ENCODE assay signal across 36 cellular contexts in genomic region chr7:54354436-54354835, GRCh38.
DNase-seq lines count a peak whose midpoint lies in the region; ATAC-seq, FAIRE-seq and TF ChIP-seq lines count a peak whose summit lies in the region.
"Had no signal": no experiment of that assay in that cellular context is flagged by ENCODE, and none has a peak within 500 bp of the region (broad histone marks: within the 10 kb centered on the region; RNA-seq: fewer than 3 reads in every experiment).

No MANE protein-coding gene starts in this region.

- H3K27me3 ChIP-seq in breast epithelium = no peaks in the 10 kb centered on the region
- no peaks in the 10 kb centered on the region for H3K27me3 ChIP-seq in CD8-positive, alpha-beta T cell (ENCODE audit: insufficient read depth, low read length)
- H3K27me3 ChIP-seq: neural progenitor cell, right atrium auricular region, suprapubic skin, upper lobe of right lung had no signal

- no peaks in the 10 kb centered on the region for H3K36me3 ChIP-seq in breast epithelium
- no peaks in the 10 kb centered on the region for H3K36me3 ChIP-seq in CD8-positive, alpha-beta T cell (ENCODE audit: insufficient read depth, low read length)
- H3K36me3 ChIP-seq: neural progenitor cell, right atrium auricular region, suprapubic skin, upper lobe of right lung had no signal

- no peak overlapping the region for H3K4me3 ChIP-seq in breast epithelium
- 0 out of 2 replicates have a peak overlapping the region, but pooled peaks have one; percentile 6 for H3K4me3 ChIP-seq in LNCaP clone FGC (ENCODE audit: low read depth, low read length)
- no peak overlapping the region for H3K4me3 ChIP-seq in CD8-positive, alpha-beta T cell (ENCODE audit: low read depth, low read length)
- H3K4me3 ChIP-seq: coronary artery, neural progenitor cell, right atrium auricular region, suprapubic skin, upper lobe of right lung had no signal

- no peak overlapping the region for H3K4me3 Mint-ChIP-seq in CD8-positive, alpha-beta T cell
- H3K4me3 Mint-ChIP-seq: activated CD4-positive, alpha-beta memory T cell treated with anti-CD3 and anti-CD28 coated beads, Interleukin-2, amount 10 ng/mL, durations not matched to agents 7 days and 5 days; activated naive CD8-positive, alpha-beta T cell treated with anti-CD3 and anti-CD28 coated beads, Interleukin-2, amount 50 U/mL, for 24 hours; B cell; CD8-positive, alpha-beta memory T cell; effector memory CD8-positive, alpha-beta T cell; neural progenitor cell had no signal

- in situ Hi-C loops in T47D (cut with HindIII; ENCODE audit: low pct_unique_long_range_greater_than_20kb, low sequenced_read_pairs) = no loop called here
- in situ Hi-C loops in SK-MEL-5 (cut with HindIII; ENCODE audit: low pct_unique_long_range_greater_than_20kb, low sequenced_read_pairs) = no loop called here

- no peaks in the 10 kb centered on the region for H3K36me3 Mint-ChIP-seq in CD8-positive, alpha-beta T cell
- H3K36me3 Mint-ChIP-seq: CD8-positive, alpha-beta memory T cell; neural progenitor cell had no signal

- CTCF ChIA-PET in CD8-positive, alpha-beta T cell (lab: Charles Lee) = no interaction called here

- no peak for ATAC-seq in CD8-positive, alpha-beta T cell
- ATAC-seq: activated naive CD8-positive, alpha-beta T cell treated with anti-CD3 and anti-CD28 coated beads, Interleukin-2, amount 50 U/mL, for 24 hours; effector memory CD8-positive, alpha-beta T cell; HCT116; upper lobe of right lung had no signal

- POLR2A ChIA-PET in CD8-positive, alpha-beta T cell (lab: Charles Lee) = no interaction called here

- DNase-seq in T47D (ENCODE audit: low read depth in 1 of 2, low spot score in 1 of 2) (peak; percentile 23 to 81), breast epithelium (ENCODE audit: low spot score in 2 of 2) (no peak), LNCaP clone FGC (ENCODE audit: low read depth) (peak; percentile 1), SK-MEL-5 (ENCODE audit: low read depth, low spot score) (peak; percentile 52), urothelium cell line (ENCODE audit: low spot score) (peak; percentile 62), NOMO-1 treated with DMSO at 0.1 percent for 48 hours (lab: John Stamatoyannopoulos, UW; ENCODE audit: unreplicated experiment) (no peak), Ammon's horn (ENCODE audit: low spot score) (no peak)
- DNase-seq in CD8-positive, alpha-beta T cell = no peak
- DNase-seq: activated CD4-positive, alpha-beta memory T cell treated with anti-CD3 and anti-CD28 coated beads, Interleukin-2, amount 10 ng/mL, durations not matched to agents 7 days and 5 days; activated CD4-positive, alpha-beta T cell treated with anti-CD3 and anti-CD28 coated beads for 1 hour; activated CD8-positive, alpha-beta memory T cell treated with anti-CD3 and anti-CD28 coated beads, Interleukin-2, amount 50 U/mL, for 4 hours; activated naive CD4-positive, alpha-beta T cell; activated naive CD8-positive, alpha-beta T cell treated with anti-CD3 and anti-CD28 coated beads, Interleukin-2, amount 50 U/mL, for 24 hours; CD8-positive, alpha-beta memory T cell; DMS79 treated with DMSO at 0.1 percent for 48 hours; effector memory CD8-positive, alpha-beta T cell; foreskin fibroblast; GDM1; IMR-90; islet precursor cell; NCI-H1092 treated with DMSO at 0.1 percent for 48 hours; NCI-H187; NCI-H524 treated with DMSO at 0.1 percent for 48 hours; stimulated activated CD4-positive, alpha-beta T cell treated with anti-CD3 and anti-CD28 coated beads, Interleukin-1b, Interleukin-23, amount 100 ng/mL, for 48 hours; stimulated activated naive CD4-positive, alpha-beta T cell treated with Interleukin-2 at 50 U/mL for 16 hours; T-helper 1 cell; upper lobe of right lung had no signal

- no peaks in the 10 kb centered on the region for H3K4me1 ChIP-seq in breast epithelium
- no peaks in the 10 kb centered on the region for H3K4me1 ChIP-seq in CD8-positive, alpha-beta T cell (ENCODE audit: insufficient read depth, low read length)
- H3K4me1 ChIP-seq: neural progenitor cell, parathyroid adenoma, right atrium auricular region, suprapubic skin, upper lobe of right lung had no signal

- peaks cover 8% of the 10 kb centered on the region for H3K9me3 Mint-ChIP-seq in CD8-positive, alpha-beta T cell
- H3K9me3 Mint-ChIP-seq: neural progenitor cell had no signal

- intact Hi-C loops in breast epithelium (cut with DNase I; ENCODE audit: low total_unique reads) = no loop called here
- intact Hi-C loops in CD8-positive, alpha-beta T cell (cut with DNase I, micrococcal nuclease) = no loop called here

- TF ChIP-seq CTCF in breast epithelium (IDR thresholded peaks at IDR 0.05) (no peak), LNCaP clone FGC (IDR thresholded peaks at IDR 0.05; ENCODE audit: control insufficient read depth, extremely low read depth, insufficient read depth) (no peak)
- no peak for TF ChIP-seq CTCF in CD8-positive, alpha-beta T cell (IDR thresholded peaks at IDR 0.05)

- H3K4me1 Mint-ChIP-seq in CD8-positive, alpha-beta T cell (ENCODE audit: low read depth) = no peaks in the 10 kb centered on the region
- H3K4me1 Mint-ChIP-seq: activated CD4-positive, alpha-beta memory T cell treated with anti-CD3 and anti-CD28 coated beads, Interleukin-2, amount 10 ng/mL, durations not matched to agents 7 days and 5 days; activated naive CD8-positive, alpha-beta T cell treated with anti-CD3 and anti-CD28 coated beads, Interleukin-2, amount 50 U/mL, for 24 hours; B cell; CD8-positive, alpha-beta memory T cell; neural progenitor cell had no signal

- H3K9me3 ChIP-seq in breast epithelium = no peaks in the 10 kb centered on the region
- H3K9me3 ChIP-seq in CD8-positive, alpha-beta T cell (ENCODE audit: low read length) = no peaks in the 10 kb centered on the region
- H3K9me3 ChIP-seq: right atrium auricular region, suprapubic skin, upper lobe of right lung had no signal

- H3K27me3 Mint-ChIP-seq in CD8-positive, alpha-beta T cell (ENCODE audit: low read depth) = no peaks in the 10 kb centered on the region
- H3K27me3 Mint-ChIP-seq: activated CD4-positive, alpha-beta memory T cell treated with anti-CD3 and anti-CD28 coated beads, Interleukin-2, amount 10 ng/mL, durations not matched to agents 7 days and 5 days; activated naive CD8-positive, alpha-beta T cell treated with anti-CD3 and anti-CD28 coated beads, Interleukin-2, amount 50 U/mL, for 24 hours; B cell; CD8-positive, alpha-beta memory T cell; effector memory CD8-positive, alpha-beta T cell had no signal

- FAIRE-seq in urothelium cell line (lab: Jason Lieb, UNC) = peak; percentile 88
- FAIRE-seq: astrocyte, RCC 7860 had no signal

- H3K27ac ChIP-seq in breast epithelium = no peak overlapping the region
- H3K27ac ChIP-seq in CD8-positive, alpha-beta T cell (ENCODE audit: low read depth, low read length) = no peak overlapping the region
- H3K27ac ChIP-seq: coronary artery, neural progenitor cell, parathyroid adenoma, right atrium auricular region, suprapubic skin, upper lobe of right lung had no signal

- no peak overlapping the region for H3K27ac Mint-ChIP-seq in CD8-positive, alpha-beta T cell
- H3K27ac Mint-ChIP-seq: activated CD4-positive, alpha-beta memory T cell treated with anti-CD3 and anti-CD28 coated beads, Interleukin-2, amount 10 ng/mL, durations not matched to agents 7 days and 5 days; activated naive CD8-positive, alpha-beta T cell treated with anti-CD3 and anti-CD28 coated beads, Interleukin-2, amount 50 U/mL, for 24 hours; B cell; CD8-positive, alpha-beta memory T cell; effector memory CD8-positive, alpha-beta T cell; neural progenitor cell had no signal

- TF ChIP-seq POLR2A in breast epithelium (IDR thresholded peaks at IDR 0.05) = no peak

Comparison
In these comparisons a context has a peak if more than half of its experiments do, and no peak if none do; other contexts are left out.
1. DNase-seq: peak in T47D (2 of 2), LNCaP clone FGC (single experiment), SK-MEL-5 (single experiment) and urothelium cell line (single experiment); none in breast epithelium (0 of 2), NOMO-1 treated with DMSO at 0.1 percent for 48 hours (single experiment), Ammon's horn (single experiment) and CD8-positive, alpha-beta T cell (0 of 7).